11 cellular contexts compared by ENCODE assay signal in the genomic region with DNA sequence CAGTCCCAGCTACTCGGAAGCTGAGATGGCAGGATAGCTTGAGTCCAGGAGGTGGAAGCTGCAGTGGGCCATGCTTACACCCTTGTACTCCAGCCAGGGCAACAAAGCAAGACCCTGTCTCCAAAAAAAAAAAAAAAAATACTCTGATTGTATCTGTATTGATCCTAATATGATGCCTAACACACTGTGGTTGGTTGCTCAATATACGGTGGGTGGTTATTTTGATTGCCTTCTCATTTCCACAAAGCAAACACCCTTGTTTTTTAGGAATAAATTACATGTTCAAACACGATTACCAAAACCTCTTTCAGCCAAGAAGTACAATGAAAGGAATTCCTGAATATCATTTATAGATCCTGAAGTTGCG. TPM values are rescaled to one million over a fixed set of nuclear protein-coding genes. Genes with fewer than 3 reads are reported as not detected.
DNase-seq lines count a peak whose midpoint lies in the region; ATAC-seq, FAIRE-seq and TF ChIP-seq lines count a peak whose summit lies in the region.
"Had no signal": no experiment of that assay in that cellular context is flagged by ENCODE, and none has a peak within 500 bp of the region (broad histone marks: within the 10 kb centered on the region; RNA-seq: fewer than 3 reads in every experiment).

No MANE protein-coding gene starts in this region.

- H3K4me3 ChIP-seq in A673 (ENCODE audit: low read depth, low read length, poor library complexity, severe bottlenecking), result peak overlapping the region; percentile 80
- H3K4me3 ChIP-seq in HFF-Myc (replicated peaks; ENCODE audit: low read depth, low read length), result peak overlapping the region; percentile 88
- no peak overlapping the region for H3K4me3 ChIP-seq in bronchial epithelial cell (ENCODE audit: low read depth, low read length)
- H3K4me3 ChIP-seq in naive thymus-derived CD4-positive, alpha-beta T cell (ENCODE audit: low read length), result peak overlapping the region; percentile 86

- H3K4me1 ChIP-seq in A673 (ENCODE audit: insufficient read depth, low read length, poor library complexity, severe bottlenecking), result peaks cover 33% of the 10 kb centered on the region
- H3K4me1 ChIP-seq in naive thymus-derived CD4-positive, alpha-beta T cell (ENCODE audit: control insufficient read depth in 2 of 2, insufficient read depth in 2 of 2, low read length in 2 of 2), result peaks cover 36 to 59% of the 10 kb centered on the region in 2 donors

- H3K36me3 Mint-ChIP-seq in naive thymus-derived CD4-positive, alpha-beta T cell, result peaks cover 7 to 34% (median 15%) of the 10 kb centered on the region in 5 donors

- TF ChIP-seq CTCF in A673 (conservative IDR thresholded peaks at IDR 0.05; ENCODE audit: low read depth, low read length) (no peak), HFF-Myc (IDR thresholded peaks at IDR 0.05; ENCODE audit: low read depth, low read length, missing control alignments) (no peak), bronchial epithelial cell (IDR thresholded peaks at IDR 0.05; ENCODE audit: insufficient read depth, low read length, severe bottlenecking) (no peak)

- BruUV-seq in A673 (replicated peaks; lab: Mats Ljungman, UMichigan), result no TSS peak

- DNase-seq in A673 (ENCODE audit: low spot score) (no peak), HFF-Myc (ENCODE audit: extremely low read depth, low read depth) (no peak), bronchial epithelial cell (ENCODE audit: low read depth) (peak; percentile 58), AG20443 (ENCODE audit: low spot score) (no peak)
- no peak for DNase-seq in naive thymus-derived CD4-positive, alpha-beta T cell
- DNase-seq: NCI-H1105 had no signal

- H3K27me3 ChIP-seq in A673 (replicated peaks; ENCODE audit: insufficient read depth, low read depth, low read length, poor library complexity), result no peaks in the 10 kb centered on the region
- no peaks in the 10 kb centered on the region for H3K27me3 ChIP-seq in bronchial epithelial cell (ENCODE audit: control insufficient read depth, insufficient read depth, low read length)
- no peaks in the 10 kb centered on the region for H3K27me3 ChIP-seq in naive thymus-derived CD4-positive, alpha-beta T cell (ENCODE audit: control insufficient read depth in 2 of 2, insufficient read depth in 2 of 2, low read length in 2 of 2)

- H3K9me3 Mint-ChIP-seq in naive thymus-derived CD4-positive, alpha-beta T cell, result no peaks in the 10 kb centered on the region

- peak overlapping the region; percentile 67 to 97 (median 90) for H3K4me3 Mint-ChIP-seq in naive thymus-derived CD4-positive, alpha-beta T cell

- POLR2A ChIA-PET in A673 (lab: Charles Lee; ENCODE audit: low non-redundant PET), result no interaction called here
- POLR2A ChIA-PET in naive thymus-derived CD4-positive, alpha-beta T cell (lab: Charles Lee), result interaction anchor here (0.6 to 1.1 kb wide), 3 partner anchors 14 to 183 kb away, joined by 3 read pairs; a partner anchor contains a TSS

- peaks cover 57 to 80% (median 72%) of the 10 kb centered on the region in 7 donors for H3K4me1 Mint-ChIP-seq in naive thymus-derived CD4-positive, alpha-beta T cell

- no peak for FAIRE-seq in bronchial epithelial cell (lab: Jason Lieb, UNC)
- FAIRE-seq: G401.6, H54 had no signal

- no peak overlapping the region for H3K27ac Mint-ChIP-seq in naive thymus-derived CD4-positive, alpha-beta T cell

- no peak overlapping the region for H3K27ac ChIP-seq in A673 (ENCODE audit: low read depth, low read length, poor library complexity, severe bottlenecking)
- H3K27ac ChIP-seq in naive thymus-derived CD4-positive, alpha-beta T cell (ENCODE audit: low read depth, low read length), result no peak overlapping the region

- H3K36me3 ChIP-seq in A673 (ENCODE audit: insufficient read depth, low read length, poor library complexity, severe bottlenecking) (no peaks in the 10 kb centered on the region), bronchial epithelial cell (ENCODE audit: control insufficient read depth, insufficient read depth, low read length) (no peaks in the 10 kb centered on the region)
- H3K36me3 ChIP-seq in naive thymus-derived CD4-positive, alpha-beta T cell (ENCODE audit: control insufficient read depth in 2 of 3, insufficient read depth in 3 of 3, low read length in 3 of 3), result no peaks in the 10 kb centered on the region

- H3K27me3 Mint-ChIP-seq in naive thymus-derived CD4-positive, alpha-beta T cell, result peaks cover 0 to 8% (median 0%) of the 10 kb centered on the region in 5 donors

- CTCF ChIA-PET in A673 (lab: Charles Lee), result no interaction called here
- CTCF ChIA-PET in naive thymus-derived CD4-positive, alpha-beta T cell (lab: Charles Lee), result interaction anchor here (0.7 kb wide), 1 partner anchor 52 kb away, joined by 3 read pairs; no protein-coding TSS in a partner anchor

- ATAC-seq in naive thymus-derived CD4-positive, alpha-beta T cell, result no peak
- no peak for ATAC-seq in GM19351 (IDR thresholded peaks at IDR 0.05; ENCODE audit: unreplicated experiment)
- no peak for ATAC-seq in GM18517 (IDR thresholded peaks at IDR 0.05; ENCODE audit: unreplicated experiment)
- no peak for ATAC-seq in HG02981 (IDR thresholded peaks at IDR 0.05; ENCODE audit: unreplicated experiment)

- H3K9me3 ChIP-seq in A673 (ENCODE audit: low read depth, low read length, poor library complexity, severe bottlenecking), result no peaks in the 10 kb centered on the region
- no peaks in the 10 kb centered on the region for H3K9me3 ChIP-seq in naive thymus-derived CD4-positive, alpha-beta T cell (ENCODE audit: control insufficient read depth in 2 of 3, low read length in 3 of 3)

- intact Hi-C loops in A673 (cut with micrococcal nuclease; ENCODE audit: unreplicated experiment), result no loop called here
- intact Hi-C loops in naive thymus-derived CD4-positive, alpha-beta T cell (cut with micrococcal nuclease), result no loop called here

RNA-seq across cellular contexts. Expression of a gene that starts 3.4 kb away (rescaled TPM):
- total RNA-seq in A673 (2021) (29.5 and 30.4 TPM in 2 replicates), bronchial epithelial cell (31.9 and 44.0 TPM in 2 replicates)
- 10 to 100 TPM; 13.6 to 38.9 (median 23.0) TPM for total RNA-seq in naive thymus-derived CD4-positive, alpha-beta T cell
- 10 to 100 TPM; 20.2 to 21.9 TPM for polyA plus RNA-seq in naive thymus-derived CD4-positive, alpha-beta T cell
